9 cellular contexts compared by ENCODE assay signal in genomic region chr2:73970850-73971471, GRCh38. TPM values are rescaled to one million over a fixed set of nuclear protein-coding genes. Genes with fewer than 3 reads are reported as not detected.
DNase-seq lines count a peak whose midpoint lies in the region; ATAC-seq, FAIRE-seq and TF ChIP-seq lines count a peak whose summit lies in the region.
"Had no signal": no experiment of that assay in that cellular context is flagged by ENCODE, and none has a peak within 500 bp of the region (broad histone marks: within the 10 kb centered on the region; RNA-seq: fewer than 3 reads in every experiment).

No MANE protein-coding gene starts in this region.

- intact Hi-C loops in lower leg skin (cut with DNase I; ENCODE audit: low total_unique reads) = no loop called here
- intact Hi-C loops in PC-3 (cut with micrococcal nuclease) = no loop called here

- H3K27me3 ChIP-seq in osteoblast (ENCODE audit: insufficient read depth, low read length) (peaks cover 5% of the 10 kb centered on the region), PC-3 (ENCODE audit: low read length) (no peaks in the 10 kb centered on the region)
- H3K27me3 ChIP-seq: dorsolateral prefrontal cortex had no signal

- 76% methylated on average over 7 of the region's 7 CpGs for WGBS in A549 (ENCODE audit: missing lambda C conversion rate)
- 41 to 43% methylated on average over 7 of the region's 7 CpGs for WGBS in lower leg skin, 2 donors

- no peaks in the 10 kb centered on the region for H3F3A ChIP-seq in PC-3 (ENCODE audit: low read length, unreplicated experiment)

- H3K9ac ChIP-seq in PC-3 (ENCODE audit: low read length) = no peak overlapping the region

- H3K4me2 ChIP-seq in A549 (peak overlapping the region; percentile 19; the same call in 1 of the 3 replicates), osteoblast (ENCODE audit: insufficient read depth, low read length) (no peak overlapping the region), PC-3 (ENCODE audit: low read length) (no peak overlapping the region)

- H3K4me3 ChIP-seq in A549 (no peak overlapping the region), lower leg skin (ENCODE audit: low read depth, poor library complexity, severe bottlenecking) (no peak overlapping the region), osteoblast (ENCODE audit: insufficient read depth, low read length) (no peak overlapping the region), PC-3 (ENCODE audit: low read length) (no peak overlapping the region)
- H3K4me3 ChIP-seq: dorsolateral prefrontal cortex had no signal

- H3K9me3 ChIP-seq in A549 (no peaks in the 10 kb centered on the region), osteoblast (ENCODE audit: low read depth, low read length) (no peaks in the 10 kb centered on the region), PC-3 (ENCODE audit: low read length) (no peaks in the 10 kb centered on the region)

- H2AFZ ChIP-seq in osteoblast (ENCODE audit: low read length) = no peak overlapping the region
- H2AFZ ChIP-seq in PC-3 (ENCODE audit: low read length) = no peak overlapping the region

- H3K79me2 ChIP-seq in osteoblast (ENCODE audit: insufficient read depth, low read length) = no peaks in the 10 kb centered on the region
- H3K79me2 ChIP-seq in PC-3 (ENCODE audit: low read length) = no peaks in the 10 kb centered on the region

- POLR2A ChIA-PET in A549 (lab: Yijun Ruan, JAX) = no interaction called here
- POLR2A ChIA-PET in PC-3 (lab: Charles Lee; ENCODE audit: unreplicated experiment) = no interaction called here

- FAIRE-seq in A549 (lab: Jason Lieb, UNC) = no peak

- CTCF ChIA-PET in A549 (lab: Yijun Ruan, JAX) (interaction anchor here (0.8 kb wide), 1 partner anchor 147 kb away, joined by 3 read pairs; no protein-coding TSS in a partner anchor), PC-3 (lab: Charles Lee) (no interaction called here)

- TF ChIP-seq POLR2A in A549 (IDR thresholded peaks at IDR 0.05; ENCODE audit: low read length) = no peak
- no peak for TF ChIP-seq POLR2A in lower leg skin (IDR thresholded peaks at IDR 0.05)

- DNase-seq in A549 (ENCODE audit: low read depth in 1 of 2, low spot score in 1 of 2) = no peak
- peak; percentile 35 to 58 for DNase-seq in NOMO-1 (lab: John Stamatoyannopoulos, UW; ENCODE audit: unreplicated experiment in 2 of 2)
- peak; percentile 83 for DNase-seq in activated effector memory CD4-positive, alpha-beta T cell treated with anti-CD3 and anti-CD28 coated beads, Interleukin-2, amount 50 U/mL, for 16 hours
- DNase-seq in lower leg skin (ENCODE audit: low spot score in 2 of 2) = peak; percentile 71 to 93
- no peak for DNase-seq in osteoblast (ENCODE audit: insufficient read length, low spot score, missing footprints)
- DNase-seq in PC-3 = no peak

- no TSS peak for BruUV-seq in PC-3 (replicated peaks; lab: Mats Ljungman, UMichigan)

- H4K20me1 ChIP-seq in osteoblast (ENCODE audit: insufficient read depth, low read length) (no peaks in the 10 kb centered on the region), PC-3 (ENCODE audit: low read length) (no peaks in the 10 kb centered on the region)

- TF ChIP-seq RAD21 in A549 (conservative IDR thresholded peaks at IDR 0.05 in 1 of 2, IDR thresholded peaks at IDR 0.05 in 1 of 2) = no peak

- H3K27ac ChIP-seq in A549 (peak overlapping the region in 1 of 2 experiments; percentile 37; a peak in 1 of 6 replicates), osteoblast (ENCODE audit: low read depth, low read length) (no peak overlapping the region), PC-3 (ENCODE audit: low read length) (no peak overlapping the region)

- TF ChIP-seq EP300 in A549 (IDR thresholded peaks at IDR 0.05) = no peak

- H3K4me1 ChIP-seq in A549 (peaks cover 10% of the 10 kb centered on the region; the same call in 2 of the 3 replicates), osteoblast (ENCODE audit: insufficient read depth, low read length) (peaks cover 6% of the 10 kb centered on the region), PC-3 (ENCODE audit: insufficient read depth, low read length) (no peaks in the 10 kb centered on the region; the same call in 1 of the 2 replicates)

- ATAC-seq in A549 (peak in 1 of 2 experiments; percentile 43; a peak in 3 of 6 replicates), GM18511 (IDR thresholded peaks at IDR 0.05; ENCODE audit: unreplicated experiment) (peak; percentile 90), HG02943 (IDR thresholded peaks at IDR 0.05; ENCODE audit: low read depth, unreplicated experiment) (peak; percentile 91), PC-3 (no peak)

- no peaks in the 10 kb centered on the region for H3K9me2 ChIP-seq in PC-3 (replicated peaks; ENCODE audit: low read length)

- TF ChIP-seq CTCF in A549 (IDR thresholded peaks at IDR 0.05) (no peak), lower leg skin (IDR thresholded peaks at IDR 0.05) (no peak), osteoblast (IDR thresholded peaks at IDR 0.05; ENCODE audit: extremely low read depth, low read depth, low read length) (no peak), PC-3 (conservative IDR thresholded peaks at IDR 0.05; ENCODE audit: low read depth, low read length) (no peak)

- H3K36me3 ChIP-seq in osteoblast (ENCODE audit: insufficient read depth, low read length) = no peaks in the 10 kb centered on the region
- no peaks in the 10 kb centered on the region for H3K36me3 ChIP-seq in PC-3 (ENCODE audit: low read depth, low read length)

TF ChIP-seq in A549, 52 proteins besides CTCF, POLR2A, EP300 and RAD21:
- no peak for TF ChIP-seq ZNF302 (CRISPR knock-in tag; IDR thresholded peaks at IDR 0.05)
- TF ChIP-seq TFCP2L1 (CRISPR knock-in tag; IDR thresholded peaks at IDR 0.05) = no peak
- TF ChIP-seq ZSCAN20 (CRISPR knock-in tag; IDR thresholded peaks at IDR 0.05) = no peak

RNA-seq across cellular contexts. Expression of gene TET3, which starts 13.7 kb away (rescaled TPM):
- polyA plus RNA-seq in A549 (2011; rRNA removed) = 6.1 and 7.5 TPM in 2 replicates
- polyA plus RNA-seq in A549 (2012; cell fraction: cytosol; rRNA removed) = 3.0 and 3.6 TPM in 2 replicates
- polyA plus RNA-seq in A549 (2012; cell fraction: nucleus; rRNA removed) = 9.1 and 9.5 TPM in 2 replicates
- 4.5 to 5.2 TPM (median 4.6 TPM) in 3 replicates for polyA plus RNA-seq in A549 (2017; fragmentation: RNase III; extraction: RNeasy Plus Mini Kit Qiagen cat#74134 plus additional on column Dnase treatment)
- 7.8 and 10.6 TPM in 2 replicates for polyA minus RNA-seq in A549 (2011; rRNA and poly(A)+ RNA removed)
- 10 to 100 TPM; 52.8 to 54.8 (median 54.1) TPM for total RNA-seq in lower leg skin
- total RNA-seq in osteoblast = 4.7 and 8.0 TPM in 2 replicates
- total RNA-seq in PC-3 (2014; rRNA removed) = 6.1 and 10.1 TPM in 2 replicates

RNA-seq across cellular contexts. Expression of gene DGUOK, which starts 44.3 kb away (rescaled TPM):
- 145 and 185 TPM in 2 replicates for polyA plus RNA-seq in A549 (2011; rRNA removed)
- 151 and 179 TPM in 2 replicates for polyA plus RNA-seq in A549 (2012; cell fraction: cytosol; rRNA removed)
- 66.6 and 72.0 TPM in 2 replicates for polyA plus RNA-seq in A549 (2012; cell fraction: nucleus; rRNA removed)
- 128 to 131 TPM (median 129 TPM) in 3 replicates for polyA plus RNA-seq in A549 (2017; fragmentation: RNase III; extraction: RNeasy Plus Mini Kit Qiagen cat#74134 plus additional on column Dnase treatment)
- 43.1 and 44.4 TPM in 2 replicates for polyA minus RNA-seq in A549 (2011; rRNA and poly(A)+ RNA removed)
- total RNA-seq in lower leg skin = 10 to 100 TPM; 34.4 to 73.2 (median 48.0) TPM
- 40.7 and 46.0 TPM in 2 replicates for total RNA-seq in osteoblast
- 42.2 and 61.3 TPM in 2 replicates for total RNA-seq in PC-3 (2014; rRNA removed)

Comparison
In these comparisons a context has a peak if more than half of its experiments do, and no peak if none do; other contexts are left out.
1. DNase-seq: peak in NOMO-1 (2 of 2), activated effector memory CD4-positive, alpha-beta T cell treated with anti-CD3 and anti-CD28 coated beads, Interleukin-2, amount 50 U/mL, for 16 hours (single experiment) and lower leg skin (2 of 2); none in A549 (0 of 2), osteoblast (single experiment) and PC-3 (single experiment).